In genomic region chr10:8034666-8035640, GRCh38 we compare ENCODE assay signal across 1 cellular context.
TF ChIP-seq lines count a peak whose summit lies in the region.

No MANE protein-coding gene starts in this region.

TF ChIP-seq in GM23338, 12 proteins besides CTCF, POLR2A, EP300 and RAD21 (continued from another document):
- TF ChIP-seq ZNF462 (CRISPR knock-in tag; IDR thresholded peaks at IDR 0.05) (no peak), STAT1 (IDR thresholded peaks at IDR 0.05; ENCODE audit: unreplicated experiment) (no peak), NANOG (IDR thresholded peaks at IDR 0.05; ENCODE audit: borderline replicate concordance) (no peak), POLR2AphosphoS5 (IDR thresholded peaks at IDR 0.05; ENCODE audit: low read depth) (no peak)
TF ChIP-seq in GM23338: peak in this region for 3.
